Comparison of ENCODE assay signal across 18 cellular contexts in the genomic region with DNA sequence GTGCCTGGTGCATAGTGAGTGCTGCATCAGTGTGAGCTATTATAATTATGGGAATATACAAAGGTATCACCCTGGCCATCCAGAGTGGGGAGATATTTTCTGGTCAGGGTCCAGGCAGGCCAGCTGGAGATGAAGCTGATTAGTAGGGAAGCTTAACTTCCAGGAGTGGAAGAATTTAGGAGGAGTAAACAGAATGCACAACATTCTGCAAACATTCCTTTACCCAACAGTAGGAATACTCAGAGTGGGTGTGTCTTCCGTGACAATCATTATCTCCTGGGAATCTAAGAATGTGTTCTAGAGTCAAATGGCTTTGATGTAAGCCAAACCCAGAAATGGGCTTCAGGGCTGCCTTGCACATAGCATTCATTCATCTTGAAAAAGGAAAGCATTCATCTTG. TPM values are rescaled to one million over a fixed set of nuclear protein-coding genes. Genes with fewer than 3 reads are reported as not detected.
"Had no signal": no experiment of that assay in that cellular context is flagged by ENCODE, and none has a peak within 500 bp of the region (broad histone marks: within the 10 kb centered on the region; RNA-seq: fewer than 3 reads in every experiment).

No MANE protein-coding gene starts in this region.

RNA-seq across cellular contexts. Expression of gene PSG6, which starts 19.0 kb away (rescaled TPM):
- total RNA-seq: activated naive CD4-positive, alpha-beta T cell treated with anti-CD3 and anti-CD28 coated beads, Interleukin-2, amount 50 U/mL, for 72 hours; activated T-cell treated with anti-CD3 and anti-CD28 coated beads, Interleukin-2, amount 50 U/mL, for 72 hours; colonic mucosa; dermis microvascular lymphatic vessel endothelial cell; gastroesophageal sphincter; hepatocyte; kidney; left colon; liver; naive thymus-derived CD8-positive, alpha-beta T cell; neural crest cell; pancreas; prostate gland; sciatic nerve; testis; transverse colon; urinary bladder had no signal
- polyA plus RNA-seq: esophagus; hepatocyte; liver; naive thymus-derived CD8-positive, alpha-beta T cell; pancreas; urinary bladder had no signal

RNA-seq across cellular contexts. Expression of gene PSG1, which starts 19.1 kb away (rescaled TPM):
- total RNA-seq: activated T-cell treated with anti-CD3 and anti-CD28 coated beads, Interleukin-2, amount 50 U/mL, for 72 hours; colonic mucosa; kidney; left colon; liver; naive thymus-derived CD8-positive, alpha-beta T cell; neural crest cell; pancreas; prostate gland; sciatic nerve; testis; transverse colon; urinary bladder had no signal
- polyA plus RNA-seq: esophagus; hepatocyte; liver; naive thymus-derived CD8-positive, alpha-beta T cell; pancreas; urinary bladder had no signal

RNA-seq across cellular contexts. Expression of gene PSG7, which starts 38.4 kb away (rescaled TPM):
- total RNA-seq: activated naive CD4-positive, alpha-beta T cell treated with anti-CD3 and anti-CD28 coated beads, Interleukin-2, amount 50 U/mL, for 72 hours; activated T-cell treated with anti-CD3 and anti-CD28 coated beads, Interleukin-2, amount 50 U/mL, for 72 hours; colonic mucosa; dermis microvascular lymphatic vessel endothelial cell; hepatocyte; kidney; left colon; liver; naive thymus-derived CD8-positive, alpha-beta T cell; neural crest cell; pancreas; prostate gland; sciatic nerve; testis; transverse colon; urinary bladder had no signal
- polyA plus RNA-seq: esophagus; hepatocyte; liver; naive thymus-derived CD8-positive, alpha-beta T cell; pancreas; urinary bladder had no signal
